ENCODE assay signal across 8 cellular contexts in genomic region chr11:64339754-64340408, GRCh38. TPM values are rescaled to one million over a fixed set of nuclear protein-coding genes. Genes with fewer than 3 reads are reported as not detected.
A peak's percentile ranks its signal among the peaks of the same experiment; 100 is the strongest.
DNase-seq lines count a peak whose midpoint lies in the region; ATAC-seq and TF ChIP-seq lines count a peak whose summit lies in the region.

TSS of gene CCDC88B (plus strand) at chr11:64340204. CDS start at chr11:64340267, 63 bp downstream.

- H3K27ac ChIP-seq in OCI-LY7 (ENCODE audit: low read depth, low read length, poor library complexity, severe bottlenecking): peak within 1 kb of the TSS; percentile 80
- H3K27ac ChIP-seq in iPS-20b (ENCODE audit: low read length): no peak within 1 kb of the TSS

- no TSS peak for BruUV-seq in OCI-LY7 (replicated peaks; lab: Mats Ljungman, UMichigan)

- no peaks in the 10 kb centered on the region for H4K20me1 ChIP-seq in OCI-LY7 (ENCODE audit: insufficient read depth, low read length)

- peaks cover 57% of the 10 kb centered on the region for H3K4me1 ChIP-seq in OCI-LY7 (ENCODE audit: insufficient read depth, low read length, poor library complexity, severe bottlenecking)
- H3K4me1 ChIP-seq in iPS-20b (ENCODE audit: insufficient read depth, low read length): peaks cover 5% of the 10 kb centered on the region; the same call in 1 of the 2 replicates

- H3K4me2 ChIP-seq in OCI-LY7 (ENCODE audit: low read length): peak within 1 kb of the TSS; percentile 90

- no peak within 1 kb of the TSS; the same call in 1 of the 2 replicates for H3K9ac ChIP-seq in iPS-20b (ENCODE audit: low read depth, low read length)

- H3K9me3 ChIP-seq in OCI-LY7 (ENCODE audit: low read length): no peaks in the 10 kb centered on the region
- H3K9me3 ChIP-seq in iPS-20b (ENCODE audit: insufficient read depth, low read depth, low read length): no peaks in the 10 kb centered on the region

- peak; percentile 65 for DNase-seq in GF-D8 (lab: John Stamatoyannopoulos, UW)
- peak; percentile 92 for DNase-seq in OCI-LY7 (ENCODE audit: low spot score)
- DNase-seq in activated T-helper 1 cell treated with Interleukin-2 at 50 U/mL for 16 hours (ENCODE audit: low read depth): peak; percentile 80
- peak; percentile 63 to 73 for DNase-seq in stimulated activated CD8-positive, alpha-beta memory T cell treated with anti-CD3 and anti-CD28 coated beads, Interleukin-4, amount 100 ng/mL, for 1 hour (ENCODE audit: low read depth in 2 of 2, low spot score in 1 of 2)
- no peak for DNase-seq in NCI-H2196 treated with DMSO at 0.1 percent for 48 hours (lab: John Stamatoyannopoulos, UW; ENCODE audit: unreplicated experiment)
- no peak for DNase-seq in GM03348 (ENCODE audit: low spot score)

- intact Hi-C loops in OCI-LY7 (cut with micrococcal nuclease; ENCODE audit: unreplicated experiment): loop anchor here (1.0 to 2.0 kb wide), 3 partner anchors 21 to 69 kb away; partner anchors contain the start of genes ESRRA and PRDX5

- peak; percentile 44 for ATAC-seq in HG02610 (IDR thresholded peaks at IDR 0.05; ENCODE audit: unreplicated experiment)

- H2AFZ ChIP-seq in OCI-LY7 (ENCODE audit: low read length): peak within 1 kb of the TSS; percentile 26; the same call in 1 of the 2 replicates

- H3K4me3 ChIP-seq in OCI-LY7 (ENCODE audit: low read depth, low read length, poor library complexity, severe bottlenecking) (peak within 1 kb of the TSS; percentile 74), iPS-20b (ENCODE audit: low read length) (peak within 1 kb of the TSS; percentile 82)

- CTCF ChIA-PET in OCI-LY7 (lab: Charles Lee; ENCODE audit: unreplicated experiment): no interaction called here

- H3K79me2 ChIP-seq in OCI-LY7 (ENCODE audit: insufficient read depth, low read depth, low read length): peaks cover 10% of the 10 kb centered on the region; the same call in 1 of the 2 replicates

- H3K27me3 ChIP-seq in iPS-20b (ENCODE audit: insufficient read depth, low read length): peaks cover 20% of the 10 kb centered on the region

- POLR2A ChIA-PET in OCI-LY7 (lab: Charles Lee): interaction anchor here (1.2 to 3.6 kb wide), 2 partner anchors 15 to 23 kb away, joined by 5 to 22 read pairs; partner anchors contain the start of genes PRDX5 and TRMT112

- no peaks in the 10 kb centered on the region for H3K9me2 ChIP-seq in OCI-LY7 (ENCODE audit: insufficient read depth, low read length)

- H3K36me3 ChIP-seq in OCI-LY7 (ENCODE audit: insufficient read depth, low read length): peaks cover 25% of the 10 kb centered on the region
- H3K36me3 ChIP-seq in iPS-20b (ENCODE audit: insufficient read depth, low read depth, low read length): no peaks in the 10 kb centered on the region

- TF ChIP-seq CTCF in OCI-LY7 (conservative IDR thresholded peaks at IDR 0.05; ENCODE audit: low read length): no peak

RNA-seq across cellular contexts. Expression of gene CCDC88B, which starts in this region (rescaled TPM):
- total RNA-seq in OCI-LY7 (2014; rRNA removed; shearing (Covaris generic)): 40.7 and 44.1 TPM in 2 replicates
- 61.5 and 67.2 TPM in 2 replicates for total RNA-seq in OCI-LY7 (2022)

Comparison
In these comparisons a context has a peak if more than half of its experiments do, and no peak if none do; other contexts are left out.
1. DNase-seq: peak in GF-D8 (single experiment), OCI-LY7 (single experiment), activated T-helper 1 cell treated with Interleukin-2 at 50 U/mL for 16 hours (single experiment) and stimulated activated CD8-positive, alpha-beta memory T cell treated with anti-CD3 and anti-CD28 coated beads, Interleukin-4, amount 100 ng/mL, for 1 hour (2 of 2); none in NCI-H2196 treated with DMSO at 0.1 percent for 48 hours (single experiment) and GM03348 (single experiment).